In the genomic region with DNA sequence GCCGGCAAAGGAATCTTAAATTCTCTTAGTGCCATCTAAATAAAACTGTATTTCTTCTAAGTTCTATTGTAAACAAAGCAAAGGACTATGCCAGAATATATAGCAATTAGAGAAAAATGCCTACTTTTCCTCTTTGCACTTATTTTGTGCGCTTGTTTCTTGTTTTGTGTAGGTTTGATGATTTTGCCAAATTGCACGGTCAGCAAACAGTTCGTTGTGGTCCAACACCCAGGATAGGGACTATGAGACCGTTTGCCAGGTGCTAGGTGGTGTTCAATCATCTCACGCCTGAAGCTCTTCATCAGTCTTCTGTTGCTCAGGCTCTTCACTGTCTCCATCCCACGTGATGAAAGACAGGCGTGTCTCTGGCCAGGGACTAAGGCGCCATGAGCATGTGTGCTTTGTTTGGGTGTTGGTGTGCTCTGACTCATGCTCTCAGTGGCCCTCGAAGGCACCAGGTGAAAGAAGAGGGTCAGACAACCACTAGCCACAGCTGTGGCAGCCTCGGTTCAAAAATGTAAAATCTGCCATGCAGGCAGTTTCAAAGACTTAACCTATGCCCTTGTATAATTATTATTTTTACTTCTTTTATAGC, we compare ENCODE assay signal across 1 cellular context.
A peak's percentile ranks its signal among the peaks of the same experiment; 100 is the strongest.
TF ChIP-seq lines count a peak whose summit lies in the region.

No MANE protein-coding gene starts in this region.

TF ChIP-seq in HepG2, 621 proteins besides CTCF, POLR2A, EP300 and RAD21 (continued from another document):
- TF ChIP-seq, protein P1, sequence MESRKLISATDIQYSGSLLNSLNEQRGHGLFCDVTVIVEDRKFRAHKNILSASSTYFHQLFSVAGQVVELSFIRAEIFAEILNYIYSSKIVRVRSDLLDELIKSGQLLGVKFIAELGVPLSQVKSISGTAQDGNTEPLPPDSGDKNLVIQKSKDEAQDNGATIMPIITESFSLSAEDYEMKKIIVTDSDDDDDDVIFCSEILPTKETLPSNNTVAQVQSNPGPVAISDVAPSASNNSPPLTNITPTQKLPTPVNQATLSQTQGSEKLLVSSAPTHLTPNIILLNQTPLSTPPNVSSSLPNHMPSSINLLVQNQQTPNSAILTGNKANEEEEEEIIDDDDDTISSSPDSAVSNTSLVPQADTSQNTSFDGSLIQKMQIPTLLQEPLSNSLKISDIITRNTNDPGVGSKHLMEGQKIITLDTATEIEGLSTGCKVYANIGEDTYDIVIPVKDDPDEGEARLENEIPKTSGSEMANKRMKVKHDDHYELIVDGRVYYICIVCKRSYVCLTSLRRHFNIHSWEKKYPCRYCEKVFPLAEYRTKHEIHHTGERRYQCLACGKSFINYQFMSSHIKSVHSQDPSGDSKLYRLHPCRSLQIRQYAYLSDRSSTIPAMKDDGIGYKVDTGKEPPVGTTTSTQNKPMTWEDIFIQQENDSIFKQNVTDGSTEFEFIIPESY (CRISPR knock-in tag; IDR thresholded peaks at IDR 0.05) = peak; percentile 62; the same call in 1 of the 2 replicates
- TF ChIP-seq, protein P2, sequence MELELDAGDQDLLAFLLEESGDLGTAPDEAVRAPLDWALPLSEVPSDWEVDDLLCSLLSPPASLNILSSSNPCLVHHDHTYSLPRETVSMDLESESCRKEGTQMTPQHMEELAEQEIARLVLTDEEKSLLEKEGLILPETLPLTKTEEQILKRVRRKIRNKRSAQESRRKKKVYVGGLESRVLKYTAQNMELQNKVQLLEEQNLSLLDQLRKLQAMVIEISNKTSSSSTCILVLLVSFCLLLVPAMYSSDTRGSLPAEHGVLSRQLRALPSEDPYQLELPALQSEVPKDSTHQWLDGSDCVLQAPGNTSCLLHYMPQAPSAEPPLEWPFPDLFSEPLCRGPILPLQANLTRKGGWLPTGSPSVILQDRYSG (CRISPR knock-in tag; IDR thresholded peaks at IDR 0.05) = no peak
